10 cellular contexts compared by ENCODE assay signal in genomic region chr1:154951901-154952657, GRCh38. TPM values are rescaled to one million over a fixed set of nuclear protein-coding genes. Genes with fewer than 3 reads are reported as not detected.
DNase-seq lines count a peak whose midpoint lies in the region; ATAC-seq, FAIRE-seq and TF ChIP-seq lines count a peak whose summit lies in the region.
"Had no signal": no experiment of that assay in that cellular context is flagged by ENCODE, and none has a peak within 500 bp of the region (broad histone marks: within the 10 kb centered on the region; RNA-seq: fewer than 3 reads in every experiment).

No MANE protein-coding gene starts in this region.

- H3K4me1 ChIP-seq in HepG2 (ENCODE audit: insufficient read depth, low read length) (peaks cover 46% of the 10 kb centered on the region), right lobe of liver (peaks cover 0 to 25% (median 4%) of the 10 kb centered on the region in 4 donors)

- no peaks in the 10 kb centered on the region for H3K27me3 Mint-ChIP-seq in naive B cell

- peaks cover 54 to 70% (median 64%) of the 10 kb centered on the region in 3 donors for H3K4me1 Mint-ChIP-seq in naive B cell

- no peak for TF ChIP-seq CTCF in HepG2 (CRISPR knock-in tag; IDR thresholded peaks at IDR 0.05)
- no peak for TF ChIP-seq CTCF in right lobe of liver (IDR thresholded peaks at IDR 0.05)
- no peak for TF ChIP-seq CTCF in foreskin fibroblast (IDR thresholded peaks at IDR 0.05; ENCODE audit: low read depth, low read length)

- POLR2A ChIA-PET in HepG2 (lab: Yijun Ruan, JAX), result interaction anchor here (1.5 kb wide), 2 partner anchors 16 to 21 kb away, joined by 4 to 7 read pairs; partner anchors contain the start of gene PMVK

- H3K79me2 ChIP-seq in HepG2 (ENCODE audit: insufficient read depth, low read length), result no peaks in the 10 kb centered on the region

- no peak for ATAC-seq in HepG2
- no peak for ATAC-seq in right lobe of liver
- peak; percentile 38 to 48 for ATAC-seq in naive B cell (ENCODE audit: low read depth in 2 of 2)
- no peak for ATAC-seq in HG02870 (IDR thresholded peaks at IDR 0.05; ENCODE audit: unreplicated experiment)

- no peak overlapping the region for H3K4me3 ChIP-seq in HepG2 (replicated peaks in 1 of 3; ENCODE audit: insufficient read depth in 1 of 3, low read depth in 2 of 3, low read length in 3 of 3)
- no peak overlapping the region for H3K4me3 ChIP-seq in right lobe of liver
- H3K4me3 ChIP-seq in foreskin fibroblast (ENCODE audit: low read depth in 1 of 2, low read length in 2 of 2), result no peak overlapping the region
- H3K4me3 ChIP-seq: uterus had no signal

- peaks cover 4 to 7% of the 10 kb centered on the region in 2 experiments; a peak in 2 of 5 replicates for H3K36me3 ChIP-seq in HepG2 (replicated peaks in 1 of 2; ENCODE audit: control insufficient read depth in 1 of 2, insufficient read depth in 2 of 2, low read length in 2 of 2)
- H3K36me3 ChIP-seq in right lobe of liver, result peaks cover 0 to 4% (median 0%) of the 10 kb centered on the region in 4 donors
- H3K36me3 ChIP-seq: uterus had no signal

- H3K9me3 ChIP-seq in HepG2 (ENCODE audit: low read length) (no peaks in the 10 kb centered on the region), right lobe of liver (no peaks in the 10 kb centered on the region)
- H3K9me3 ChIP-seq: uterus had no signal

- peak overlapping the region; percentile 89 to 100 (median 94) for H3K27ac Mint-ChIP-seq in naive B cell

- peaks cover 9 to 21% of the 10 kb centered on the region in 2 donors for H3K36me3 Mint-ChIP-seq in naive B cell

- no peak overlapping the region for H3K9ac ChIP-seq in HepG2 (ENCODE audit: insufficient read depth, low read depth, low read length)
- H3K9ac ChIP-seq: KMS-11 had no signal

- H3K4me2 ChIP-seq in HepG2 (ENCODE audit: low read depth, low read length), result no peak overlapping the region

- H4K20me1 ChIP-seq in HepG2 (ENCODE audit: insufficient read depth, low read length), result no peaks in the 10 kb centered on the region

- TF ChIP-seq RAD21 in HepG2 (CRISPR knock-in tag; IDR thresholded peaks at IDR 0.05), result no peak

- no peaks in the 10 kb centered on the region for H3K9me3 Mint-ChIP-seq in naive B cell

- no peak overlapping the region for H2AFZ ChIP-seq in HepG2 (ENCODE audit: low read length)

- H3K27me3 ChIP-seq in HepG2 (ENCODE audit: control insufficient read depth in 1 of 2, insufficient read depth in 2 of 2, low read length in 2 of 2), result no peaks in the 10 kb centered on the region; a peak in 1 of 5 replicates
- H3K27me3 ChIP-seq in right lobe of liver, result no peaks in the 10 kb centered on the region
- H3K27me3 ChIP-seq: uterus had no signal

- FAIRE-seq in HepG2 (lab: Jason Lieb, UNC), result no peak

- H3K27ac ChIP-seq in HepG2 (ENCODE audit: extremely low read length, insufficient read depth, low read length) (no peak overlapping the region), right lobe of liver (no peak overlapping the region)
- H3K27ac ChIP-seq: KMS-11, uterus had no signal

- TF ChIP-seq POLR2A in HepG2 (IDR thresholded peaks at IDR 0.05; ENCODE audit: insufficient read depth in 1 of 2, low read depth in 2 of 2, low read length in 2 of 2), result no peak
- TF ChIP-seq POLR2A in right lobe of liver (IDR thresholded peaks at IDR 0.05), result no peak

- no peak for DNase-seq in HepG2 (ENCODE audit: low spot score)
- no peak for DNase-seq in right lobe of liver
- peak; percentile 54 for DNase-seq in activated effector memory CD4-positive, alpha-beta T cell treated with Interleukin-2 at 50 U/mL for 16 hours
- peak; percentile 55 for DNase-seq in naive B cell
- DNase-seq in DMS153 (lab: John Stamatoyannopoulos, UW), result no peak
- DNase-seq in ureter (ENCODE audit: low spot score), result no peak
- DNase-seq in foreskin fibroblast, result no peak
- DNase-seq: uterus had no signal

- whole genome bisulfite sequencing in HepG2 (ENCODE audit: low lambda C conversion rate), result 82% methylated on average over 10 of the region's 15 CpGs
- 77% methylated on average over 6 of the region's 15 CpGs for WGBS in right lobe of liver (ENCODE audit: insufficient coverage, low coverage, low lambda C conversion rate, missing lambda C conversion rate)

- no TSS peak for BruUV-seq in HepG2 (replicated peaks; lab: Mats Ljungman, UMichigan)

- in situ Hi-C loops in HepG2 (cut with HindIII; ENCODE audit: extremely low pct_ligation_motif_present, low pct_unique_long_range_greater_than_20kb), result no loop called here

- CTCF ChIA-PET in HepG2 (lab: Yijun Ruan, JAX; ENCODE audit: low intra/inter-chr PET ratio, low total read pairs), result no interaction called here

- TF ChIP-seq EP300 in HepG2 (IDR thresholded peaks at IDR 0.05; ENCODE audit: low read depth in 2 of 2, low read length in 2 of 2), result no peak
- no peak for TF ChIP-seq EP300 in HepG2 (CRISPR knock-in tag; IDR thresholded peaks at IDR 0.05; ENCODE audit: borderline replicate concordance)

- H3K4me3 Mint-ChIP-seq in naive B cell, result peak overlapping the region; percentile 21 to 98 (median 72)

- intact Hi-C loops in HepG2 (cut with micrococcal nuclease; ENCODE audit: unreplicated experiment), result no loop called here
- intact Hi-C loops in right lobe of liver (cut with DNase I), result loop anchor here in 1 of 2 donors (10.0 kb wide), 1 partner anchor 103 kb away; the partner anchor contains the start of gene ADAM15

RNA-seq across cellular contexts. Expression of gene PBXIP1, which starts 3.8 kb away (rescaled TPM):
- total RNA-seq in HepG2 (2016; rRNA removed; fragmentation: Illumina TruSeq; extraction: Trizol) (7.3 and 16.3 TPM in 2 replicates), right lobe of liver (10 to 100 TPM; 16.7 to 25.9 (median 19.1) TPM), ureter (71.2 TPM)
- 2.0 and 2.1 TPM in 2 replicates for total RNA-seq in HepG2 (2016; cell fraction: cytosol; rRNA removed; fragmentation: Illumina TruSeq; extraction: Trizol; ENCODE audit: low read depth)
- 5.9 and 16.8 TPM in 2 replicates for total RNA-seq in HepG2 (2016; cell fraction: insoluble cytoplasmic fraction; rRNA removed; fragmentation: Illumina TruSeq; extraction: Trizol)
- total RNA-seq in HepG2 (2016; cell fraction: membrane; rRNA removed; fragmentation: Illumina TruSeq; extraction: Trizol), result 2.1 and 2.2 TPM in 2 replicates
- 16.4 and 17.3 TPM in 2 replicates for total RNA-seq in HepG2 (2016; cell fraction: nucleus; rRNA removed; fragmentation: Illumina TruSeq; extraction: Trizol)
- polyA plus RNA-seq in HepG2 (2011; rRNA removed) (31.9 and 40.0 TPM in 2 replicates), naive B cell (ENCODE audit: low read depth in 6 of 6) (10 to 100 TPM; 36.2 to 77.3 (median 69.5) TPM)
- 30.4 and 31.5 TPM in 2 replicates for polyA plus RNA-seq in HepG2 (2011; cell fraction: cytosol; rRNA removed)
- polyA plus RNA-seq in HepG2 (2011; cell fraction: nucleus; rRNA removed), result 31.2 and 36.7 TPM in 2 replicates
- polyA plus RNA-seq in HepG2 (2012), result 17.1 and 23.1 TPM in 2 replicates
- 0.68 and 0.86 TPM in 2 replicates for polyA plus RNA-seq in HepG2 (2016; cell fraction: cytosol; fragmentation: Illumina TruSeq; extraction: Trizol; ENCODE audit: low read depth)
- polyA plus RNA-seq in HepG2 (2016; cell fraction: insoluble cytoplasmic fraction; fragmentation: Illumina TruSeq; extraction: Trizol; ENCODE audit: low read depth), result 5.1 and 5.5 TPM in 2 replicates
- polyA plus RNA-seq in HepG2 (2016; cell fraction: membrane; fragmentation: Illumina TruSeq; extraction: Trizol; ENCODE audit: low read depth), result 1.1 and 1.3 TPM in 2 replicates
- 22.7 and 24.2 TPM in 2 replicates for polyA plus RNA-seq in HepG2 (2016; cell fraction: nucleus; fragmentation: Illumina TruSeq; extraction: Trizol; ENCODE audit: insufficient read depth, low read depth)
- polyA minus RNA-seq in HepG2 (2011; rRNA and poly(A)+ RNA removed; ENCODE audit: low replicate concordance), result 25.2 and 29.8 TPM in 2 replicates
- polyA minus RNA-seq in HepG2 (2011; cell fraction: cytosol; rRNA and poly(A)+ RNA removed), result 12.7 and 15.3 TPM in 2 replicates
- polyA minus RNA-seq in HepG2 (2011; cell fraction: nucleus; rRNA and poly(A)+ RNA removed), result 12.6 and 15.4 TPM in 2 replicates

RNA-seq across cellular contexts. Expression of gene PYGO2, which starts 9.5 kb away (rescaled TPM):
- total RNA-seq in HepG2 (2016; rRNA removed; fragmentation: Illumina TruSeq; extraction: Trizol), result 20.3 and 21.3 TPM in 2 replicates
- total RNA-seq in HepG2 (2016; cell fraction: cytosol; rRNA removed; fragmentation: Illumina TruSeq; extraction: Trizol; ENCODE audit: low read depth), result 3.2 and 3.5 TPM in 2 replicates
- 19.3 and 19.4 TPM in 2 replicates for total RNA-seq in HepG2 (2016; cell fraction: insoluble cytoplasmic fraction; rRNA removed; fragmentation: Illumina TruSeq; extraction: Trizol)
- 14.9 and 16.1 TPM in 2 replicates for total RNA-seq in HepG2 (2016; cell fraction: membrane; rRNA removed; fragmentation: Illumina TruSeq; extraction: Trizol)
- 10.9 and 15.3 TPM in 2 replicates for total RNA-seq in HepG2 (2016; cell fraction: nucleus; rRNA removed; fragmentation: Illumina TruSeq; extraction: Trizol)
- polyA plus RNA-seq in HepG2 (2011; rRNA removed), result 21.8 and 24.3 TPM in 2 replicates
- 16.5 and 18.4 TPM in 2 replicates for polyA plus RNA-seq in HepG2 (2011; cell fraction: cytosol; rRNA removed)
- 31.3 and 35.1 TPM in 2 replicates for polyA plus RNA-seq in HepG2 (2011; cell fraction: nucleus; rRNA removed)
- 16.9 and 18.8 TPM in 2 replicates for polyA plus RNA-seq in HepG2 (2012)
- 3.3 TPM in 2 replicates for polyA plus RNA-seq in HepG2 (2016; cell fraction: cytosol; fragmentation: Illumina TruSeq; extraction: Trizol; ENCODE audit: low read depth)
- 23.0 and 27.3 TPM in 2 replicates for polyA plus RNA-seq in HepG2 (2016; cell fraction: insoluble cytoplasmic fraction; fragmentation: Illumina TruSeq; extraction: Trizol; ENCODE audit: low read depth)
- polyA plus RNA-seq in HepG2 (2016; cell fraction: membrane; fragmentation: Illumina TruSeq; extraction: Trizol; ENCODE audit: low read depth), result 11.9 and 12.7 TPM in 2 replicates
- 25.6 and 27.8 TPM in 2 replicates for polyA plus RNA-seq in HepG2 (2016; cell fraction: nucleus; fragmentation: Illumina TruSeq; extraction: Trizol; ENCODE audit: insufficient read depth, low read depth)
- 20.6 and 39.8 TPM in 2 replicates for polyA minus RNA-seq in HepG2 (2011; rRNA and poly(A)+ RNA removed; ENCODE audit: low replicate concordance)
- polyA minus RNA-seq in HepG2 (2011; cell fraction: cytosol; rRNA and poly(A)+ RNA removed), result 12.1 and 13.1 TPM in 2 replicates
- 11.5 and 15.9 TPM in 2 replicates for polyA minus RNA-seq in HepG2 (2011; cell fraction: nucleus; rRNA and poly(A)+ RNA removed)
- 10 to 100 TPM in 4 of 6 experiments, 1 to 10 TPM in 2; 9.1 to 13.5 (median 10.9) TPM for total RNA-seq in right lobe of liver
- 10 to 100 TPM in 5 of 6 donors, 1 to 10 TPM in 1; 10.0 to 45.1 (median 29.4) TPM for polyA plus RNA-seq in naive B cell (ENCODE audit: low read depth in 6 of 6)
- 35.8 TPM for total RNA-seq in ureter

RNA-seq across cellular contexts. Expression of gene PMVK, which starts 15.6 kb away (rescaled TPM):
- total RNA-seq in HepG2 (2016; rRNA removed; fragmentation: Illumina TruSeq; extraction: Trizol) (3.9 and 7.5 TPM in 2 replicates), right lobe of liver (10 to 100 TPM; 16.9 to 34.5 (median 29.2) TPM), ureter (41.8 TPM)
- 2.0 TPM in 2 replicates for total RNA-seq in HepG2 (2016; cell fraction: cytosol; rRNA removed; fragmentation: Illumina TruSeq; extraction: Trizol; ENCODE audit: low read depth)
- 4.1 and 6.4 TPM in 2 replicates for total RNA-seq in HepG2 (2016; cell fraction: insoluble cytoplasmic fraction; rRNA removed; fragmentation: Illumina TruSeq; extraction: Trizol)
- total RNA-seq in HepG2 (2016; cell fraction: membrane; rRNA removed; fragmentation: Illumina TruSeq; extraction: Trizol), result 4.3 and 4.8 TPM in 2 replicates
- 3.2 and 3.7 TPM in 2 replicates for total RNA-seq in HepG2 (2016; cell fraction: nucleus; rRNA removed; fragmentation: Illumina TruSeq; extraction: Trizol)
- polyA plus RNA-seq in HepG2 (2011; rRNA removed) (12.6 and 17.4 TPM in 2 replicates), naive B cell (ENCODE audit: low read depth in 6 of 6) (10 to 100 TPM; 30.8 to 45.7 (median 33.3) TPM)
- polyA plus RNA-seq in HepG2 (2011; cell fraction: cytosol; rRNA removed), result 19.0 and 20.6 TPM in 2 replicates
- 3.9 and 6.7 TPM in 2 replicates for polyA plus RNA-seq in HepG2 (2011; cell fraction: nucleus; rRNA removed)
- polyA plus RNA-seq in HepG2 (2012), result 15.0 and 16.3 TPM in 2 replicates
- polyA plus RNA-seq in HepG2 (2016; cell fraction: cytosol; fragmentation: Illumina TruSeq; extraction: Trizol; ENCODE audit: low read depth), result 8.8 and 9.3 TPM in 2 replicates
- 20.0 and 21.9 TPM in 2 replicates for polyA plus RNA-seq in HepG2 (2016; cell fraction: insoluble cytoplasmic fraction; fragmentation: Illumina TruSeq; extraction: Trizol; ENCODE audit: low read depth)
- 12.0 and 14.8 TPM in 2 replicates for polyA plus RNA-seq in HepG2 (2016; cell fraction: membrane; fragmentation: Illumina TruSeq; extraction: Trizol; ENCODE audit: low read depth)
- 10.8 and 11.8 TPM in 2 replicates for polyA plus RNA-seq in HepG2 (2016; cell fraction: nucleus; fragmentation: Illumina TruSeq; extraction: Trizol; ENCODE audit: insufficient read depth, low read depth)
- 8.2 and 17.7 TPM in 2 replicates for polyA minus RNA-seq in HepG2 (2011; rRNA and poly(A)+ RNA removed; ENCODE audit: low replicate concordance)
- 4.5 and 7.3 TPM in 2 replicates for polyA minus RNA-seq in HepG2 (2011; cell fraction: cytosol; rRNA and poly(A)+ RNA removed)
- polyA minus RNA-seq in HepG2 (2011; cell fraction: nucleus; rRNA and poly(A)+ RNA removed), result 2.1 and 4.5 TPM in 2 replicates

RNA-seq across cellular contexts. Expression of gene SHC1, which starts 18.5 kb away (rescaled TPM):
- total RNA-seq in HepG2 (2016; rRNA removed; fragmentation: Illumina TruSeq; extraction: Trizol) (52.0 and 55.0 TPM in 2 replicates), right lobe of liver (100 to 1,000 TPM in 1 of 6 experiments, 10 to 100 TPM in 5; 44.6 to 108 (median 75.3) TPM), ureter (216 TPM)
- 10.4 and 11.4 TPM in 2 replicates for total RNA-seq in HepG2 (2016; cell fraction: cytosol; rRNA removed; fragmentation: Illumina TruSeq; extraction: Trizol; ENCODE audit: low read depth)
- total RNA-seq in HepG2 (2016; cell fraction: insoluble cytoplasmic fraction; rRNA removed; fragmentation: Illumina TruSeq; extraction: Trizol), result 43.4 and 62.0 TPM in 2 replicates
- total RNA-seq in HepG2 (2016; cell fraction: membrane; rRNA removed; fragmentation: Illumina TruSeq; extraction: Trizol), result 32.4 and 34.5 TPM in 2 replicates
- total RNA-seq in HepG2 (2016; cell fraction: nucleus; rRNA removed; fragmentation: Illumina TruSeq; extraction: Trizol), result 38.5 and 42.7 TPM in 2 replicates
- polyA plus RNA-seq in HepG2 (2011; rRNA removed) (137 and 146 TPM in 2 replicates), naive B cell (ENCODE audit: low read depth in 6 of 6) (10 to 100 TPM; 23.3 to 34.0 (median 26.3) TPM)
- polyA plus RNA-seq in HepG2 (2011; cell fraction: cytosol; rRNA removed), result 58.2 and 72.4 TPM in 2 replicates
- 261 and 328 TPM in 2 replicates for polyA plus RNA-seq in HepG2 (2011; cell fraction: nucleus; rRNA removed)
- polyA plus RNA-seq in HepG2 (2012), result 46.9 and 60.8 TPM in 2 replicates
- 13.4 and 13.5 TPM in 2 replicates for polyA plus RNA-seq in HepG2 (2016; cell fraction: cytosol; fragmentation: Illumina TruSeq; extraction: Trizol; ENCODE audit: low read depth)
- 59.8 and 73.1 TPM in 2 replicates for polyA plus RNA-seq in HepG2 (2016; cell fraction: insoluble cytoplasmic fraction; fragmentation: Illumina TruSeq; extraction: Trizol; ENCODE audit: low read depth)
- 34.6 and 37.7 TPM in 2 replicates for polyA plus RNA-seq in HepG2 (2016; cell fraction: membrane; fragmentation: Illumina TruSeq; extraction: Trizol; ENCODE audit: low read depth)
- polyA plus RNA-seq in HepG2 (2016; cell fraction: nucleus; fragmentation: Illumina TruSeq; extraction: Trizol; ENCODE audit: insufficient read depth, low read depth), result 141 and 171 TPM in 2 replicates
- 119 and 193 TPM in 2 replicates for polyA minus RNA-seq in HepG2 (2011; rRNA and poly(A)+ RNA removed; ENCODE audit: low replicate concordance)
- polyA minus RNA-seq in HepG2 (2011; cell fraction: cytosol; rRNA and poly(A)+ RNA removed), result 49.8 and 52.4 TPM in 2 replicates
- 37.5 and 41.5 TPM in 2 replicates for polyA minus RNA-seq in HepG2 (2011; cell fraction: nucleus; rRNA and poly(A)+ RNA removed)

RNA-seq across cellular contexts. Expression of gene CKS1B, which starts 22.4 kb away (rescaled TPM):
- total RNA-seq in HepG2 (2016; rRNA removed; fragmentation: Illumina TruSeq; extraction: Trizol) (217 and 268 TPM in 2 replicates), right lobe of liver (10 to 100 TPM; 14.9 to 51.7 (median 23.1) TPM), ureter (24.8 TPM)
- 95.8 and 111 TPM in 2 replicates for total RNA-seq in HepG2 (2016; cell fraction: cytosol; rRNA removed; fragmentation: Illumina TruSeq; extraction: Trizol; ENCODE audit: low read depth)
- total RNA-seq in HepG2 (2016; cell fraction: insoluble cytoplasmic fraction; rRNA removed; fragmentation: Illumina TruSeq; extraction: Trizol), result 219 and 283 TPM in 2 replicates
- 160 and 171 TPM in 2 replicates for total RNA-seq in HepG2 (2016; cell fraction: membrane; rRNA removed; fragmentation: Illumina TruSeq; extraction: Trizol)
- 75.7 and 82.8 TPM in 2 replicates for total RNA-seq in HepG2 (2016; cell fraction: nucleus; rRNA removed; fragmentation: Illumina TruSeq; extraction: Trizol)
- polyA plus RNA-seq in HepG2 (2011; rRNA removed) (122 and 222 TPM in 2 replicates), naive B cell (ENCODE audit: low read depth in 6 of 6) (100 to 1,000 TPM; 117 to 196 (median 131) TPM)
- polyA plus RNA-seq in HepG2 (2011; cell fraction: cytosol; rRNA removed), result 141 and 184 TPM in 2 replicates
- 54.7 and 67.5 TPM in 2 replicates for polyA plus RNA-seq in HepG2 (2011; cell fraction: nucleus; rRNA removed)
- 103 and 128 TPM in 2 replicates for polyA plus RNA-seq in HepG2 (2012)
- 98.3 and 114 TPM in 2 replicates for polyA plus RNA-seq in HepG2 (2016; cell fraction: cytosol; fragmentation: Illumina TruSeq; extraction: Trizol; ENCODE audit: low read depth)
- polyA plus RNA-seq in HepG2 (2016; cell fraction: insoluble cytoplasmic fraction; fragmentation: Illumina TruSeq; extraction: Trizol; ENCODE audit: low read depth), result 306 and 328 TPM in 2 replicates
- polyA plus RNA-seq in HepG2 (2016; cell fraction: membrane; fragmentation: Illumina TruSeq; extraction: Trizol; ENCODE audit: low read depth), result 149 and 155 TPM in 2 replicates
- polyA plus RNA-seq in HepG2 (2016; cell fraction: nucleus; fragmentation: Illumina TruSeq; extraction: Trizol; ENCODE audit: insufficient read depth, low read depth), result 139 and 158 TPM in 2 replicates
- 89.2 and 369 TPM in 2 replicates for polyA minus RNA-seq in HepG2 (2011; rRNA and poly(A)+ RNA removed; ENCODE audit: low replicate concordance)
- polyA minus RNA-seq in HepG2 (2011; cell fraction: cytosol; rRNA and poly(A)+ RNA removed), result 31.4 and 39.6 TPM in 2 replicates
- 20.0 and 31.2 TPM in 2 replicates for polyA minus RNA-seq in HepG2 (2011; cell fraction: nucleus; rRNA and poly(A)+ RNA removed)

Comparison
In these comparisons a context has a peak if more than half of its experiments do, and no peak if none do; other contexts are left out.
1. ATAC-seq: peak in naive B cell (2 of 2); none in HepG2 (single experiment), right lobe of liver (0 of 4) and HG02870 (single experiment).
2. DNase-seq: peak in activated effector memory CD4-positive, alpha-beta T cell treated with Interleukin-2 at 50 U/mL for 16 hours (single experiment) and naive B cell (single experiment); none in HepG2 (single experiment), right lobe of liver (0 of 3), DMS153 (single experiment), ureter (single experiment) and foreskin fibroblast (0 of 2).